ENCODE assay signal across 14 cellular contexts in the genomic region with DNA sequence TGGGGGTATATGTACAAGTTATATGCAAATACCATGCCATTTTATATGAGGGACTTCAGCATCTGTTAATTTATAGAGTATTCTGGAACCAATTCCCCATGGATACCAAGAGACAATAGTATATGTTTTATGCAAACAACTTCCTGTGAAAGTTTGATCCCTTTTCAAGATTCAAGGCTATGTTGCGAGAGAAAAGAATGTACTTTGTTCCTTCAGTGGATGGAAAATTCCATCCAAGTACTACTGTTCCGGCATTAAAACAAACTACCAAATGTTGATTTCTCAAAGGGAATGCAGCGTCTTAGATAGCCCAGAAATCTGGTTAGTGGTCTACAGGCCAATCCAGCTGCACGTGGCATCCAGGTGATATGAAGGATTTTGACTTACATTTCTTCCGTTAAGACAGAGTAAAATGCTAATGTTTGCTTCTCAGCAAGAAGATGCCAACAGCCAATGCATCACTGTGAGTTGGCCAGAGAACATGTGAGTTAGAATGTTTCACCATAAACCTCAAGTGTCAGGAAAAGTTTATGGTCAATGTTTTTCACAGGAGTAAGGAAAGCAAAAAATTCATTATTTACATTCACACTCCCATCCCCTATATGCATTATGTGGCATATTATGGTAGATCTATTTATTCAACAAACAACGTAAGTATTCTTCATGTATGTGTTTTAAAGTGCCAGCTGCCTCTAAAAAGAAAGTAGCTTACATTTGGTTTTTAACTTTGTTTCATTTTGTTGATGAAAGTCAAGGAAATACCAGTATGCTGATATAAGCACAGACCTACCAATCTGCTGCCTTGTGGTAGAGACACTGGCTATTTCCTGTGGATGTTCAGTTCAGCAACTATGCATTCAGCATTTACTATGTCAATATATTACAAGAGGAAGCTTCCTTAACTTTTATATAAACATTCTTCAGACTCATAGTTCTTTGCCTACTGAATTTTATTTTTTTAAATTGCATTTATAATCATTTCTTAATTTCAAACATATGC. TPM values are rescaled to one million over a fixed set of nuclear protein-coding genes. Genes with fewer than 3 reads are reported as not detected.
DNase-seq lines count a peak whose midpoint lies in the region; ATAC-seq and TF ChIP-seq lines count a peak whose summit lies in the region.
"Had no signal": no experiment of that assay in that cellular context is flagged by ENCODE, and none has a peak within 500 bp of the region (broad histone marks: within the 10 kb centered on the region; RNA-seq: fewer than 3 reads in every experiment).

No MANE protein-coding gene starts in this region.

- H3K4me1 ChIP-seq in SJCRH30: peaks cover 2% of the 10 kb centered on the region; the same call in 1 of the 2 replicates
- H3K4me1 ChIP-seq: stomach had no signal

- H3K27me3 Mint-ChIP-seq in activated T-helper 17 cell treated with anti-CD3 and anti-CD28 coated beads, Interleukin-2, amount 50 U/mL, for 72 hours: no peaks in the 10 kb centered on the region
- H3K27me3 Mint-ChIP-seq in nephron progenitor cell (ENCODE audit: low read depth, poor library complexity): no peaks in the 10 kb centered on the region
- H3K27me3 Mint-ChIP-seq: dendritic cell treated with granulocyte-macrophage colony-stimulating factor and Interleukin-4, amounts not matched to agents 40 ng/mL and 50 ng/mL, for 4 days; naive B cell had no signal

- H3K36me3 Mint-ChIP-seq in activated T-helper 17 cell treated with anti-CD3 and anti-CD28 coated beads, Interleukin-2, amount 50 U/mL, for 72 hours (ENCODE audit: low read depth): peaks cover 91% of the 10 kb centered on the region
- H3K36me3 Mint-ChIP-seq in nephron progenitor cell (ENCODE audit: low read depth): no peaks in the 10 kb centered on the region

- no peak overlapping the region for H3K4me3 Mint-ChIP-seq in activated T-helper 17 cell treated with anti-CD3 and anti-CD28 coated beads, Interleukin-2, amount 50 U/mL, for 72 hours
- no peak overlapping the region for H3K4me3 Mint-ChIP-seq in nephron progenitor cell
- H3K4me3 Mint-ChIP-seq: activated naive CD4-positive, alpha-beta T cell treated with anti-CD3 and anti-CD28 coated beads for 36 hours; dendritic cell treated with granulocyte-macrophage colony-stimulating factor and Interleukin-4, amounts not matched to agents 40 ng/mL and 50 ng/mL, for 4 days; naive B cell had no signal

- peaks cover 11% of the 10 kb centered on the region for H3K4me1 Mint-ChIP-seq in activated T-helper 17 cell treated with anti-CD3 and anti-CD28 coated beads, Interleukin-2, amount 50 U/mL, for 72 hours
- H3K4me1 Mint-ChIP-seq in nephron progenitor cell: no peaks in the 10 kb centered on the region
- H3K4me1 Mint-ChIP-seq: naive B cell had no signal

- no peaks in the 10 kb centered on the region for H3K9me3 ChIP-seq in AG04450 (ENCODE audit: control insufficient read depth, insufficient read depth, low read length)
- H3K9me3 ChIP-seq in SJCRH30 (replicated peaks): no peaks in the 10 kb centered on the region
- H3K9me3 ChIP-seq: stomach had no signal

- CTCF ChIA-PET in AG04450 (lab: Charles Lee): interaction anchor here (1.0 to 1.2 kb wide), 3 partner anchors 42 to 239 kb away, joined by 3 to 7 read pairs (median 3); no protein-coding TSS in a partner anchor

- POLR2A ChIA-PET in AG04450 (lab: Yijun Ruan, JAX): interaction anchor here (0.5 to 0.7 kb wide), 3 partner anchors 17 to 238 kb away, joined by 3 to 4 read pairs (median 3); no protein-coding TSS in a partner anchor

- no peaks in the 10 kb centered on the region for H3K9me3 Mint-ChIP-seq in activated T-helper 17 cell treated with anti-CD3 and anti-CD28 coated beads, Interleukin-2, amount 50 U/mL, for 72 hours
- H3K9me3 Mint-ChIP-seq in nephron progenitor cell: no peaks in the 10 kb centered on the region
- H3K9me3 Mint-ChIP-seq: activated naive CD4-positive, alpha-beta T cell treated with anti-CD3 and anti-CD28 coated beads for 36 hours; dendritic cell treated with granulocyte-macrophage colony-stimulating factor and Interleukin-4, amounts not matched to agents 40 ng/mL and 50 ng/mL, for 4 days; naive B cell had no signal

- H3K36me3 ChIP-seq in SJCRH30: peaks cover 16% of the 10 kb centered on the region

- H3K27ac ChIP-seq in AG04450 (ENCODE audit: low read depth, low read length) (peak overlapping the region; percentile 67), SJCRH30 (no peak overlapping the region)
- H3K27ac ChIP-seq: stomach had no signal

- H3K4me3 ChIP-seq in AG04450 (ENCODE audit: low read depth, low read length) (no peak overlapping the region), fibroblast of pulmonary artery (replicated peaks; ENCODE audit: low read depth, low read length) (no peak overlapping the region), SJCRH30 (no peak overlapping the region)
- H3K4me3 ChIP-seq: stomach had no signal

- H3K27ac Mint-ChIP-seq in activated T-helper 17 cell treated with anti-CD3 and anti-CD28 coated beads, Interleukin-2, amount 50 U/mL, for 72 hours: peak overlapping the region; percentile 76
- H3K27ac Mint-ChIP-seq in nephron progenitor cell: no peak overlapping the region
- H3K27ac Mint-ChIP-seq: dendritic cell treated with granulocyte-macrophage colony-stimulating factor and Interleukin-4, amounts not matched to agents 40 ng/mL and 50 ng/mL, for 4 days; naive B cell had no signal

- TF ChIP-seq CTCF in AG04450 (IDR thresholded peaks at IDR 0.05; ENCODE audit: low read depth, low read length) (no peak), fibroblast of pulmonary artery (IDR thresholded peaks at IDR 0.05; ENCODE audit: low read length, missing control alignments) (no peak), nephron progenitor cell (IDR thresholded peaks at IDR 0.05) (no peak)

- H3K27me3 ChIP-seq in AG04450 (ENCODE audit: control insufficient read depth, insufficient read depth, low read length): no peaks in the 10 kb centered on the region
- no peaks in the 10 kb centered on the region for H3K27me3 ChIP-seq in SJCRH30
- H3K27me3 ChIP-seq: stomach had no signal

- peak; percentile 18 for ATAC-seq in activated T-helper 17 cell treated with anti-CD3 and anti-CD28 coated beads, Interleukin-2, amount 50 U/mL, for 72 hours (replicated peaks)

- DNase-seq in AG04450 (ENCODE audit: low read depth, low spot score): peak; percentile 68
- peak; percentile 90 for DNase-seq in EH (ENCODE audit: low read depth)
- DNase-seq in fibroblast of pulmonary artery (ENCODE audit: low read depth): peak; percentile 65
- no peak for DNase-seq in COLO668 (lab: John Stamatoyannopoulos, UW; ENCODE audit: unreplicated experiment)
- no peak for DNase-seq in nephron progenitor cell
- no peak for DNase-seq in SJCRH30
- no peak for DNase-seq in D341Med (ENCODE audit: low spot score)
- DNase-seq: activated CD8-positive, alpha-beta memory T cell treated with anti-CD3 and anti-CD28 coated beads for 24 hours; activated naive CD4-positive, alpha-beta T cell treated with anti-CD3 and anti-CD28 coated beads for 36 hours; naive B cell; NCI-H510A; stomach had no signal

RNA-seq across cellular contexts. Expression of a gene that starts 44.4 kb away (rescaled TPM):
- 17.6 and 24.6 TPM in 2 replicates for polyA plus RNA-seq in AG04450 (2011; rRNA removed)
- polyA minus RNA-seq in AG04450 (2011; rRNA and poly(A)+ RNA removed): 11.2 and 18.9 TPM in 2 replicates
- total RNA-seq in activated T-helper 17 cell treated with anti-CD3 and anti-CD28 coated beads, Interleukin-2, amount 50 U/mL, for 72 hours: 10 to 100 TPM; 44.2 to 59.9 TPM
- 37.4 and 39.5 TPM in 2 replicates for total RNA-seq in SJCRH30 (2014; rRNA removed; shearing (Covaris generic))

Comparison
In these comparisons a context has a peak if more than half of its experiments do, and no peak if none do; other contexts are left out.
1. DNase-seq: peak in AG04450 (single experiment), EH (single experiment) and fibroblast of pulmonary artery (single experiment); none in COLO668 (single experiment), nephron progenitor cell (single experiment), SJCRH30 (0 of 2) and D341Med (single experiment).